In the genomic region with DNA sequence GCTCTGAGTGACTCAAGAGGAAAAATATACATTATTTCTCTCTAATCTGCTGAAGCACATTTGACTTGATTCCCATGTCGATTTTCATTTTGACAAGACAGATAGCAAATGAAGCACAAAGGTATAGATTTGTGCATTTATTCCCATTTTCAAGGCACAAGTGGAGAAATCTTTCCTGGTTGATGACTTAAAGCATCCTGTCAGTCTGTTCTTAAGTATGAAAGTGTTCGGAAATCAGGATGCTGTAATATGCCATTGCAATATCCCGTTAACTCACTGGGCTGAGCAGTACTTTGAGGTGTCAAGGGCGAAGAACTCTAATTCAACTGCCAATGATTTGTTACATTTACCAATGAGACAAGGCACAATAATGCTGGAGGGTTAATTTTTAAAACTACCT, we compare ENCODE assay signal across 4 cellular contexts.
"Had no signal": no experiment of that assay in that cellular context is flagged by ENCODE, and none has a peak within 500 bp of the region (broad histone marks: within the 10 kb centered on the region; RNA-seq: fewer than 3 reads in every experiment).

No MANE protein-coding gene starts in this region.

- H3K27ac ChIP-seq: HL-60 had no signal

- DNase-seq: IMR-90, KBM-7 had no signal

- H3K4me3 ChIP-seq: K562 had no signal
